12 cellular contexts compared by ENCODE assay signal in genomic region chr3:120144267-120144666, GRCh38. TPM values are rescaled to one million over a fixed set of nuclear protein-coding genes. Genes with fewer than 3 reads are reported as not detected.
A peak's percentile ranks its signal among the peaks of the same experiment; 100 is the strongest.
DNase-seq lines count a peak whose midpoint lies in the region.
"Had no signal": no experiment of that assay in that cellular context is flagged by ENCODE, and none has a peak within 500 bp of the region (broad histone marks: within the 10 kb centered on the region; RNA-seq: fewer than 3 reads in every experiment).

No MANE protein-coding gene starts in this region.

- peak; percentile 51 for DNase-seq in Daoy (ENCODE audit: low read depth)
- DNase-seq in RPMI7951 (ENCODE audit: low read depth) = peak; percentile 72
- DNase-seq in fibroblast of gingiva (ENCODE audit: low read depth) = peak; percentile 56
- peak; percentile 63 for DNase-seq in myocyte (ENCODE audit: low read depth)
- no peak for DNase-seq in middle frontal gyrus (ENCODE audit: extremely low spot score, low spot score)
- no peak for DNase-seq in C1 segment of cervical spinal cord (lab: John Stamatoyannopoulos, UW)
- DNase-seq in H4 (ENCODE audit: low spot score) = no peak
- no peak for DNase-seq in Ammon's horn (ENCODE audit: low spot score)
- DNase-seq: activated T-cell treated with anti-CD3 and anti-CD28 coated beads, Interleukin-2, amount 50 U/mL, for 48 hours; CD8-positive, alpha-beta memory T cell; NCI-H2081; stimulated activated naive CD4-positive, alpha-beta T cell had no signal

RNA-seq across cellular contexts. Expression of gene GSK3B, which starts 50.0 kb away (rescaled TPM):
- 53.7 and 56.2 TPM in 2 replicates for total RNA-seq in Daoy (2014; rRNA removed; shearing (Covaris generic))
- 43.8 and 55.5 TPM in 2 replicates for total RNA-seq in RPMI7951 (2014; rRNA removed; shearing (Covaris generic))
- 64.4 and 68.4 TPM in 2 replicates for total RNA-seq in myocyte
- 28.8 TPM for polyA plus RNA-seq in myocyte (2012)
- 47.9 and 51.1 TPM in 2 replicates for total RNA-seq in H4 (2014; rRNA removed; shearing (Covaris generic))

Comparison
In these comparisons a context has a peak if more than half of its experiments do, and no peak if none do; other contexts are left out.
1. DNase-seq: peak in Daoy (single experiment), RPMI7951 (single experiment), fibroblast of gingiva (single experiment) and myocyte (single experiment); none in middle frontal gyrus (single experiment), C1 segment of cervical spinal cord (0 of 14), H4 (single experiment) and Ammon's horn (single experiment).